Comparison of ENCODE assay signal across 20 cellular contexts in the genomic region with DNA sequence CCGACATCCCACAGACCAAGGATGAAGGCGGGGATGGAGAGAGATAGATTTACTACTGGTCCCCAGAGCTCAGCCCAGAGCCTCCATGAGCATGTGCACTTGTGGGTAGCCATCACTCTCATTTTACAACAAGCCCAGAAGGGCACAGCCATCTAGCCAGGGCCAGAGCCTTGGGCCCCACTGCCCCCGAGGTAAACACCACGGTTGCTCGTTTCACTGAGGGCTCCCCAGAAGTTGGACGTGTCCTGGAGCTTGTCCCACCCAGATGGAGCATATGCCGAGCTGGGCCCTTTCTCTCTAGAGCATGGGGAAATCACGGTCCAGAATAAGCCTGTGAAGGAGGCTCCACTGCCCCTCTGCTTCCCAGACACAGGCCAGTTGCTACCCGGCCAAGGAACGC.
"Had no signal": no experiment of that assay in that cellular context is flagged by ENCODE, and none has a peak within 500 bp of the region (broad histone marks: within the 10 kb centered on the region; RNA-seq: fewer than 3 reads in every experiment).

No MANE protein-coding gene starts in this region.

- H3K9me3 ChIP-seq: SK-N-SH had no signal

- H3K4me2 ChIP-seq: SK-N-SH had no signal

- H3K27ac ChIP-seq: RWPE1 had no signal

- DNase-seq: KBM-7, MV-4-11, NCI-H1048, NCI-H1105 treated with DMSO at 0.1 percent for 48 hours, NCI-H1417 treated with DMSO at 0.1 percent for 48 hours, NCI-H146, NCI-H1694 treated with DMSO at 0.1 percent for 48 hours, NCI-H1930, NCI-H2081, NCI-H2107, NCI-H2227 treated with DMSO at 0.1 percent for 48 hours, NCI-H446, NCI-H510A, NCI-H524 treated with DMSO at 0.1 percent for 48 hours, NCI-H69, NCI-H774, SHP77, SK-N-SH, SW 1271 had no signal
